In genomic region chr11:77392842-77393241, GRCh38 we compare ENCODE assay signal across 24 cellular contexts.
"Had no signal": no experiment of that assay in that cellular context is flagged by ENCODE, and none has a peak within 500 bp of the region (broad histone marks: within the 10 kb centered on the region; RNA-seq: fewer than 3 reads in every experiment).

No MANE protein-coding gene starts in this region.

- H3K36me3 ChIP-seq: esophagus muscularis mucosa, tibial artery, uterus had no signal

- H3K27ac ChIP-seq: esophagus muscularis mucosa, parathyroid adenoma, testis, tibial artery, upper lobe of left lung, uterus had no signal

- DNase-seq: caudate nucleus; cerebellar nuclear complex; effector CD8-positive, alpha-beta T cell; hypothalamus; immature natural killer cell; islet precursor cell; kidney glomerular epithelial cell; mesenchymal stem cell; naive thymus-derived CD4-positive, alpha-beta T cell; stimulated activated CD4-positive, alpha-beta T cell treated with anti-CD3 and anti-CD28 coated beads, Interleukin-4, amount 100 ng/mL, for 4 hours; stimulated activated naive CD8-positive, alpha-beta T cell treated with anti-CD3 and anti-CD28 coated beads, Interleukin-15, Interleukin-2, amounts not matched to agents 100 U/mL and 50 U/mL, for 24 hours; substantia nigra; testis; tibial artery; upper lobe of left lung; uterus had no signal

- H3K9me3 Mint-ChIP-seq: dendritic cell treated with granulocyte-macrophage colony-stimulating factor and Interleukin-4, amounts not matched to agents 40 ng/mL and 50 ng/mL, for 4 days; immature natural killer cell; mesothelial cell of epicardium; naive thymus-derived CD4-positive, alpha-beta T cell; stimulated activated memory B cell treated with anti-CD40 and anti-IgM and Interleukin-4, amounts not matched to agents 10 μg/mL and 1 μg/mL and 100 μg/mL, for 72 hours had no signal

- H3K4me3 ChIP-seq: esophagus muscularis mucosa, testis, tibial artery, upper lobe of left lung, uterus had no signal

- H3K9me3 ChIP-seq: esophagus muscularis mucosa, testis, tibial artery, upper lobe of left lung, uterus had no signal

- ATAC-seq: naive thymus-derived CD4-positive, alpha-beta T cell; sciatic nerve; stimulated activated memory B cell treated with anti-CD40 and anti-IgM and Interleukin-4, amounts not matched to agents 10 μg/mL and 1 μg/mL and 100 μg/mL, for 72 hours; stimulated activated naive CD8-positive, alpha-beta T cell treated with anti-CD3 and anti-CD28 coated beads, Interleukin-15, Interleukin-2, amounts not matched to agents 100 U/mL and 50 U/mL, for 24 hours had no signal

- H3K4me3 Mint-ChIP-seq: dendritic cell treated with granulocyte-macrophage colony-stimulating factor and Interleukin-4, amounts not matched to agents 40 ng/mL and 50 ng/mL, for 4 days; immature natural killer cell; mesothelial cell of epicardium; naive thymus-derived CD4-positive, alpha-beta T cell; stimulated activated memory B cell treated with anti-CD40 and anti-IgM and Interleukin-4, amounts not matched to agents 10 μg/mL and 1 μg/mL and 100 μg/mL, for 72 hours had no signal

- H3K27ac Mint-ChIP-seq: dendritic cell treated with granulocyte-macrophage colony-stimulating factor and Interleukin-4, amounts not matched to agents 40 ng/mL and 50 ng/mL, for 4 days; immature natural killer cell; mesothelial cell of epicardium; naive thymus-derived CD4-positive, alpha-beta T cell; progenitor cell of endocrine pancreas; stimulated activated memory B cell treated with anti-CD40 and anti-IgM and Interleukin-4, amounts not matched to agents 10 μg/mL and 1 μg/mL and 100 μg/mL, for 72 hours had no signal

- H3K27me3 ChIP-seq: esophagus muscularis mucosa, testis, tibial artery, upper lobe of left lung, uterus had no signal

- H3K4me1 ChIP-seq: parathyroid adenoma, testis, upper lobe of left lung had no signal

- FAIRE-seq: frontal cortex had no signal

- H3K4me1 Mint-ChIP-seq: immature natural killer cell; stimulated activated memory B cell treated with anti-CD40 and anti-IgM and Interleukin-4, amounts not matched to agents 10 μg/mL and 1 μg/mL and 100 μg/mL, for 72 hours had no signal

- H3K27me3 Mint-ChIP-seq: dendritic cell treated with granulocyte-macrophage colony-stimulating factor and Interleukin-4, amounts not matched to agents 40 ng/mL and 50 ng/mL, for 4 days; naive thymus-derived CD4-positive, alpha-beta T cell; progenitor cell of endocrine pancreas; stimulated activated memory B cell treated with anti-CD40 and anti-IgM and Interleukin-4, amounts not matched to agents 10 μg/mL and 1 μg/mL and 100 μg/mL, for 72 hours had no signal
